In genomic region chr9:93122721-93123221, GRCh38 we compare ENCODE assay signal across 12 cellular contexts. TPM values are rescaled to one million over a fixed set of nuclear protein-coding genes. Genes with fewer than 3 reads are reported as not detected.
A peak's percentile ranks its signal among the peaks of the same experiment; 100 is the strongest.
DNase-seq lines count a peak whose midpoint lies in the region; ATAC-seq and TF ChIP-seq lines count a peak whose summit lies in the region.
"Had no signal": no experiment of that assay in that cellular context is flagged by ENCODE, and none has a peak within 500 bp of the region (broad histone marks: within the 10 kb centered on the region; RNA-seq: fewer than 3 reads in every experiment).

No MANE protein-coding gene starts in this region.

- H3K27me3 Mint-ChIP-seq in activated CD8-positive, alpha-beta T cell treated with anti-CD3 and anti-CD28 coated beads for 36 hours = no peaks in the 10 kb centered on the region
- no peaks in the 10 kb centered on the region for H3K27me3 Mint-ChIP-seq in activated CD8-positive, alpha-beta T cell treated with anti-CD3 and anti-CD28 coated beads, Interleukin-2, amount 10 ng/mL, durations not matched to agents 7 days and 5 days (ENCODE audit: low read depth)
- H3K27me3 Mint-ChIP-seq: activated naive CD8-positive, alpha-beta T cell treated with anti-CD3 and anti-CD28 coated beads, Interleukin-2, amount 50 U/mL, for 24 hours had no signal

- DNase-seq in activated CD8-positive, alpha-beta T cell treated with anti-CD3 and anti-CD28 coated beads for 36 hours = peak; percentile 0
- no peak for DNase-seq in activated CD8-positive, alpha-beta T cell treated with anti-CD3 and anti-CD28 coated beads, Interleukin-2, amount 10 ng/mL, durations not matched to agents 7 days and 5 days
- DNase-seq in NCI-H146 treated with DMSO at 0.1 percent for 48 hours (lab: John Stamatoyannopoulos, UW; ENCODE audit: unreplicated experiment) (peak; percentile 5), islet precursor cell (peak; percentile 37), suprapubic skin (ENCODE audit: low spot score in 2 of 2) (peak; percentile 46 to 78), smooth muscle cell (lab: John Stamatoyannopoulos, UW; ENCODE audit: unreplicated experiment) (no peak), SK-N-SH (no peak)
- no peak for DNase-seq in stimulated activated CD8-positive, alpha-beta memory T cell treated with anti-CD3 and anti-CD28 coated beads, Interleukin-4, amount 100 ng/mL, for 48 hours
- DNase-seq: activated naive CD8-positive, alpha-beta T cell treated with anti-CD3 and anti-CD28 coated beads, Interleukin-2, amount 50 U/mL, for 24 hours; cerebellar nuclear complex; MV-4-11 had no signal

- H2AFZ ChIP-seq in smooth muscle cell (ENCODE audit: low read depth) (no peak overlapping the region), SK-N-SH (ENCODE audit: low read depth) (no peak overlapping the region)

- TF ChIP-seq EP300 in suprapubic skin (IDR thresholded peaks at IDR 0.05) (no peak), SK-N-SH (IDR thresholded peaks at IDR 0.05; ENCODE audit: borderline replicate concordance in 1 of 2, low read depth in 1 of 2, low read length in 1 of 2) (no peak)

- no peak for TF ChIP-seq CTCF in activated CD8-positive, alpha-beta T cell treated with anti-CD3 and anti-CD28 coated beads for 36 hours (IDR thresholded peaks at IDR 0.05)
- TF ChIP-seq CTCF in suprapubic skin (IDR thresholded peaks at IDR 0.05) = no peak
- no peak for TF ChIP-seq CTCF in smooth muscle cell (IDR thresholded peaks at IDR 0.05; ENCODE audit: borderline replicate concordance, insufficient read depth, poor library complexity, severe bottlenecking)
- TF ChIP-seq CTCF in SK-N-SH (IDR thresholded peaks at IDR 0.05) = no peak

- H3K4me2 ChIP-seq in smooth muscle cell (no peak overlapping the region), SK-N-SH (no peak overlapping the region)

- no peak for ATAC-seq in activated CD8-positive, alpha-beta T cell treated with anti-CD3 and anti-CD28 coated beads for 36 hours
- ATAC-seq in activated CD8-positive, alpha-beta T cell treated with anti-CD3 and anti-CD28 coated beads, Interleukin-2, amount 10 ng/mL, durations not matched to agents 7 days and 5 days = no peak
- ATAC-seq: activated naive CD8-positive, alpha-beta T cell treated with anti-CD3 and anti-CD28 coated beads, Interleukin-2, amount 50 U/mL, for 24 hours had no signal

- H3K27ac ChIP-seq in suprapubic skin (no peak overlapping the region), smooth muscle cell (ENCODE audit: low read depth) (no peak overlapping the region), SK-N-SH (ENCODE audit: low read depth in 2 of 2, low read length in 1 of 2) (no peak overlapping the region)
- H3K27ac ChIP-seq: prostate gland had no signal

- intact Hi-C loops in activated CD8-positive, alpha-beta T cell treated with anti-CD3 and anti-CD28 coated beads for 36 hours (cut with micrococcal nuclease) = no loop called here

- H4K20me1 ChIP-seq in smooth muscle cell (ENCODE audit: low read depth) (no peaks in the 10 kb centered on the region), SK-N-SH (ENCODE audit: insufficient read depth) (no peaks in the 10 kb centered on the region)

- no peaks in the 10 kb centered on the region for H3K9me3 ChIP-seq in suprapubic skin
- H3K9me3 ChIP-seq in smooth muscle cell (replicated peaks; ENCODE audit: low read depth) = no peaks in the 10 kb centered on the region
- H3K9me3 ChIP-seq in SK-N-SH = no peaks in the 10 kb centered on the region
- H3K9me3 ChIP-seq: prostate gland had no signal

- H3K79me2 ChIP-seq in smooth muscle cell (ENCODE audit: low read depth) = no peaks in the 10 kb centered on the region
- no peaks in the 10 kb centered on the region for H3K79me2 ChIP-seq in SK-N-SH (ENCODE audit: insufficient read depth)

- no peak for TF ChIP-seq RAD21 in SK-N-SH (IDR thresholded peaks at IDR 0.05; ENCODE audit: low read length)

- no peak for TF ChIP-seq POLR2A in suprapubic skin (IDR thresholded peaks at IDR 0.05)

- H3K27ac Mint-ChIP-seq in activated CD8-positive, alpha-beta T cell treated with anti-CD3 and anti-CD28 coated beads for 36 hours = no peak overlapping the region
- H3K27ac Mint-ChIP-seq in activated CD8-positive, alpha-beta T cell treated with anti-CD3 and anti-CD28 coated beads, Interleukin-2, amount 10 ng/mL, durations not matched to agents 7 days and 5 days = no peak overlapping the region
- H3K27ac Mint-ChIP-seq: activated naive CD8-positive, alpha-beta T cell treated with anti-CD3 and anti-CD28 coated beads, Interleukin-2, amount 50 U/mL, for 24 hours had no signal

- CTCF ChIA-PET in activated CD8-positive, alpha-beta T cell treated with anti-CD3 and anti-CD28 coated beads for 36 hours (lab: Charles Lee) = no interaction called here
- CTCF ChIA-PET in activated CD8-positive, alpha-beta T cell treated with anti-CD3 and anti-CD28 coated beads, Interleukin-2, amount 10 ng/mL, durations not matched to agents 7 days and 5 days (lab: Charles Lee) = interaction anchor here (2.5 kb wide), 1 partner anchor 14 kb away, joined by 14 read pairs; no protein-coding TSS in a partner anchor
- CTCF ChIA-PET in SK-N-SH (lab: Yijun Ruan, JAX) = interaction anchor here (0.6 to 1.6 kb wide), 2 partner anchors 13 to 31 kb away, joined by 3 to 5 read pairs; no protein-coding TSS in a partner anchor

- WGBS in suprapubic skin = 90% methylated on average over 14 of the region's 14 CpGs
- 99% methylated on average over 14 of the region's 14 CpGs for WGBS in smooth muscle cell (ENCODE audit: low lambda C conversion rate)
- WGBS in SK-N-SH (ENCODE audit: low lambda C conversion rate) = 89% methylated on average over 3 of the region's 14 CpGs

- H3K27me3 ChIP-seq in suprapubic skin = no peaks in the 10 kb centered on the region
- no peaks in the 10 kb centered on the region for H3K27me3 ChIP-seq in smooth muscle cell (ENCODE audit: low read depth)
- H3K27me3 ChIP-seq in SK-N-SH (ENCODE audit: insufficient read depth) = no peaks in the 10 kb centered on the region

- H3K9me3 Mint-ChIP-seq in activated CD8-positive, alpha-beta T cell treated with anti-CD3 and anti-CD28 coated beads for 36 hours = no peaks in the 10 kb centered on the region
- H3K9me3 Mint-ChIP-seq in activated CD8-positive, alpha-beta T cell treated with anti-CD3 and anti-CD28 coated beads, Interleukin-2, amount 10 ng/mL, durations not matched to agents 7 days and 5 days (ENCODE audit: insufficient read depth) = no peaks in the 10 kb centered on the region
- H3K9me3 Mint-ChIP-seq: activated naive CD8-positive, alpha-beta T cell treated with anti-CD3 and anti-CD28 coated beads, Interleukin-2, amount 50 U/mL, for 24 hours had no signal

- H3K4me3 ChIP-seq in suprapubic skin = no peak overlapping the region
- no peak overlapping the region for H3K4me3 ChIP-seq in smooth muscle cell
- H3K4me3 ChIP-seq in SK-N-SH (ENCODE audit: low read depth in 2 of 2, low read length in 1 of 2) = no peak overlapping the region
- H3K4me3 ChIP-seq: prostate gland had no signal

- H3K9ac ChIP-seq in smooth muscle cell (ENCODE audit: low read depth) (no peak overlapping the region), SK-N-SH (no peak overlapping the region)

- H3F3A ChIP-seq in smooth muscle cell (ENCODE audit: low read depth) (peaks cover 2% of the 10 kb centered on the region), SK-N-SH (replicated peaks; ENCODE audit: insufficient read depth) (no peaks in the 10 kb centered on the region)

- peaks cover 40% of the 10 kb centered on the region for H3K36me3 Mint-ChIP-seq in activated CD8-positive, alpha-beta T cell treated with anti-CD3 and anti-CD28 coated beads for 36 hours (ENCODE audit: low read depth)
- peaks cover 9% of the 10 kb centered on the region for H3K36me3 Mint-ChIP-seq in activated CD8-positive, alpha-beta T cell treated with anti-CD3 and anti-CD28 coated beads, Interleukin-2, amount 10 ng/mL, durations not matched to agents 7 days and 5 days (ENCODE audit: low read depth)

- POLR2A ChIA-PET in activated CD8-positive, alpha-beta T cell treated with anti-CD3 and anti-CD28 coated beads for 36 hours (lab: Charles Lee) = interaction anchor here (2.5 kb wide), 1 partner anchor 11 kb away, joined by 7 read pairs; the partner anchor contains the start of gene NINJ1
- POLR2A ChIA-PET in activated CD8-positive, alpha-beta T cell treated with anti-CD3 and anti-CD28 coated beads, Interleukin-2, amount 10 ng/mL, durations not matched to agents 7 days and 5 days (lab: Charles Lee) = interaction anchor here (0.7 kb wide), 1 partner anchor 9 kb away, joined by 3 read pairs; no protein-coding TSS in a partner anchor
- POLR2A ChIA-PET in SK-N-SH (lab: Yijun Ruan, JAX) = no interaction called here

- H3K4me1 ChIP-seq in suprapubic skin (peaks cover 38% of the 10 kb centered on the region), smooth muscle cell (ENCODE audit: low read depth) (peaks cover 12% of the 10 kb centered on the region), SK-N-SH (ENCODE audit: control insufficient read depth in 1 of 2, insufficient read depth in 2 of 2, low read depth in 1 of 2, low read length in 1 of 2) (peaks cover 0 to 27% of the 10 kb centered on the region in 2 experiments; a peak in 2 of 4 replicates)

- H3K9me2 ChIP-seq in SK-N-SH = no peaks in the 10 kb centered on the region

- H3K36me3 ChIP-seq in suprapubic skin (peaks cover 41% of the 10 kb centered on the region), smooth muscle cell (ENCODE audit: low read depth) (no peaks in the 10 kb centered on the region), SK-N-SH (replicated peaks in 1 of 2; ENCODE audit: control insufficient read depth in 1 of 2, insufficient read depth in 2 of 2, low read length in 1 of 2) (peaks cover 0 to 7% of the 10 kb centered on the region in 2 experiments)
- H3K36me3 ChIP-seq: prostate gland had no signal

- H3K4me1 Mint-ChIP-seq in activated CD8-positive, alpha-beta T cell treated with anti-CD3 and anti-CD28 coated beads for 36 hours (ENCODE audit: low read depth) = peaks cover 39% of the 10 kb centered on the region
- H3K4me1 Mint-ChIP-seq in activated CD8-positive, alpha-beta T cell treated with anti-CD3 and anti-CD28 coated beads, Interleukin-2, amount 10 ng/mL, durations not matched to agents 7 days and 5 days (ENCODE audit: low read depth) = peaks cover 49% of the 10 kb centered on the region

- no peak overlapping the region for H3K4me3 Mint-ChIP-seq in activated CD8-positive, alpha-beta T cell treated with anti-CD3 and anti-CD28 coated beads for 36 hours
- H3K4me3 Mint-ChIP-seq in activated CD8-positive, alpha-beta T cell treated with anti-CD3 and anti-CD28 coated beads, Interleukin-2, amount 10 ng/mL, durations not matched to agents 7 days and 5 days = no peak overlapping the region
- H3K4me3 Mint-ChIP-seq: activated naive CD8-positive, alpha-beta T cell treated with anti-CD3 and anti-CD28 coated beads, Interleukin-2, amount 50 U/mL, for 24 hours had no signal

RNA-seq across cellular contexts. Expression of gene NINJ1, which starts 11.3 kb away (rescaled TPM):
- 100 to 1,000 TPM; 118 to 120 TPM for total RNA-seq in activated CD8-positive, alpha-beta T cell treated with anti-CD3 and anti-CD28 coated beads for 36 hours
- total RNA-seq in activated CD8-positive, alpha-beta T cell treated with anti-CD3 and anti-CD28 coated beads, Interleukin-2, amount 10 ng/mL, durations not matched to agents 7 days and 5 days = 10 to 100 TPM; 20.8 to 21.1 TPM
- 100 to 1,000 TPM in 3 of 4 donors, 10 to 100 TPM in 1; 88.3 to 158 (median 113) TPM for total RNA-seq in suprapubic skin
- 31.5 and 34.3 TPM in 2 replicates for total RNA-seq in smooth muscle cell
- 53.7 and 66.8 TPM in 2 replicates for polyA plus RNA-seq in smooth muscle cell
- 23.2 and 31.7 TPM in 2 replicates for polyA plus RNA-seq in SK-N-SH (2012; rRNA removed)
- polyA plus RNA-seq in SK-N-SH (2012; cell fraction: cytosol; rRNA removed) = 12.9 and 25.6 TPM in 2 replicates
- polyA plus RNA-seq in SK-N-SH (2012; cell fraction: nucleus; rRNA removed) = 14.4 and 14.8 TPM in 2 replicates

RNA-seq across cellular contexts. Expression of gene CARD19, which starts 26.8 kb away (rescaled TPM):
- total RNA-seq in activated CD8-positive, alpha-beta T cell treated with anti-CD3 and anti-CD28 coated beads for 36 hours = 10 to 100 TPM; 42.9 to 43.4 TPM
- total RNA-seq in activated CD8-positive, alpha-beta T cell treated with anti-CD3 and anti-CD28 coated beads, Interleukin-2, amount 10 ng/mL, durations not matched to agents 7 days and 5 days = 10 to 100 TPM; 51.7 to 55.4 TPM
- total RNA-seq in suprapubic skin = 10 to 100 TPM; 43.2 to 63.6 (median 54.3) TPM
- 41.6 and 86.0 TPM in 2 replicates for total RNA-seq in smooth muscle cell
- 88.1 TPM in 2 replicates for polyA plus RNA-seq in smooth muscle cell
- polyA plus RNA-seq in SK-N-SH (2012; rRNA removed) = 141 and 165 TPM in 2 replicates
- 70.5 and 92.4 TPM in 2 replicates for polyA plus RNA-seq in SK-N-SH (2012; cell fraction: cytosol; rRNA removed)
- 149 and 161 TPM in 2 replicates for polyA plus RNA-seq in SK-N-SH (2012; cell fraction: nucleus; rRNA removed)

Comparison
In these comparisons a context has a peak if more than half of its experiments do, and no peak if none do; other contexts are left out.
1. DNase-seq: peak in activated CD8-positive, alpha-beta T cell treated with anti-CD3 and anti-CD28 coated beads for 36 hours (single experiment), NCI-H146 treated with DMSO at 0.1 percent for 48 hours (single experiment), islet precursor cell (single experiment) and suprapubic skin (2 of 2); none in activated CD8-positive, alpha-beta T cell treated with anti-CD3 and anti-CD28 coated beads, Interleukin-2, amount 10 ng/mL, durations not matched to agents 7 days and 5 days (single experiment), smooth muscle cell (single experiment), stimulated activated CD8-positive, alpha-beta memory T cell treated with anti-CD3 and anti-CD28 coated beads, Interleukin-4, amount 100 ng/mL, for 48 hours (single experiment) and SK-N-SH (single experiment).